Comparison of ENCODE assay signal across 9 cellular contexts in genomic region chr11:65556470-65557279, GRCh38. TPM values are rescaled to one million over a fixed set of nuclear protein-coding genes. Genes with fewer than 3 reads are reported as not detected.
A peak's percentile ranks its signal among the peaks of the same experiment; 100 is the strongest.
DNase-seq lines count a peak whose midpoint lies in the region; ATAC-seq and TF ChIP-seq lines count a peak whose summit lies in the region.
"Had no signal": no experiment of that assay in that cellular context is flagged by ENCODE, and none has a peak within 500 bp of the region (broad histone marks: within the 10 kb centered on the region; RNA-seq: fewer than 3 reads in every experiment).

No MANE protein-coding gene starts in this region.

- peak overlapping the region; percentile 95 to 99 (median 97) for H3K27ac ChIP-seq in gastrocnemius medialis

- TF ChIP-seq CTCF in fibroblast of mammary gland (conservative IDR thresholded peaks at IDR 0.05; ENCODE audit: control insufficient read depth, insufficient read depth, low read depth, low read length) (no peak), gastrocnemius medialis (IDR thresholded peaks at IDR 0.05 in 4 of 5, conservative IDR thresholded peaks at IDR 0.05 in 1 of 5) (no peak)

- peaks cover 67% of the 10 kb centered on the region for H3K4me1 Mint-ChIP-seq in activated CD4-positive, alpha-beta memory T cell treated with anti-CD3 and anti-CD28 coated beads for 36 hours (ENCODE audit: low read depth)

- peaks cover 4% of the 10 kb centered on the region for H3K36me3 Mint-ChIP-seq in activated CD4-positive, alpha-beta memory T cell treated with anti-CD3 and anti-CD28 coated beads for 36 hours

- no peak for DNase-seq in activated CD4-positive, alpha-beta memory T cell treated with anti-CD3 and anti-CD28 coated beads for 36 hours
- DNase-seq in fibroblast of mammary gland (ENCODE audit: low read depth) (no peak), gastrocnemius medialis (no peak), NCI-H1092 (lab: John Stamatoyannopoulos, UW) (no peak), NCI-H510A treated with DMSO at 0.1 percent for 48 hours (lab: John Stamatoyannopoulos, UW) (no peak)
- DNase-seq: NCI-H1092 treated with DMSO at 0.1 percent for 48 hours had no signal

- ATAC-seq in gastrocnemius medialis (no peak), HG03521 (IDR thresholded peaks at IDR 0.05; ENCODE audit: unreplicated experiment) (no peak), GM18873 (IDR thresholded peaks at IDR 0.05; ENCODE audit: low FRiP score, unreplicated experiment) (no peak)

- peak overlapping the region; percentile 84 for H3K27ac Mint-ChIP-seq in activated CD4-positive, alpha-beta memory T cell treated with anti-CD3 and anti-CD28 coated beads for 36 hours

- H3K9me3 ChIP-seq in ES-I3 (ENCODE audit: control insufficient read depth, insufficient read depth, low read length) (no peaks in the 10 kb centered on the region), gastrocnemius medialis (no peaks in the 10 kb centered on the region)

- no peaks in the 10 kb centered on the region for H3K27me3 Mint-ChIP-seq in activated CD4-positive, alpha-beta memory T cell treated with anti-CD3 and anti-CD28 coated beads for 36 hours

- H3K9ac ChIP-seq in ES-I3 (ENCODE audit: low read depth, low read length) = peak overlapping the region; percentile 34; the same call in 1 of the 2 replicates

- H3K4me3 ChIP-seq in fibroblast of mammary gland (ENCODE audit: control insufficient read depth, low read depth, low read length) (peak overlapping the region; percentile 54), gastrocnemius medialis (peak overlapping the region; percentile 47 to 70 (median 63))

- H3K4me1 ChIP-seq in ES-I3 (ENCODE audit: insufficient read depth, low read length) (peaks cover 50% of the 10 kb centered on the region), gastrocnemius medialis (peaks cover 56 to 59% of the 10 kb centered on the region in 2 donors)

- intact Hi-C loops in activated CD4-positive, alpha-beta memory T cell treated with anti-CD3 and anti-CD28 coated beads for 36 hours (cut with micrococcal nuclease) = loop anchor here (1.0 to 2.0 kb wide), 2 partner anchors 10 to 16 kb away; no protein-coding TSS in a partner anchor
- intact Hi-C loops in gastrocnemius medialis (cut with DNase I; ENCODE audit: low total_unique reads) = no loop called here

- peak overlapping the region; percentile 84 for H3K4me3 Mint-ChIP-seq in activated CD4-positive, alpha-beta memory T cell treated with anti-CD3 and anti-CD28 coated beads for 36 hours

- in situ Hi-C loops in gastrocnemius medialis (cut with MboI; ENCODE audit: low sequenced_read_pairs in 4 of 4) = no loop called here

- CTCF ChIA-PET in activated CD4-positive, alpha-beta memory T cell treated with anti-CD3 and anti-CD28 coated beads for 36 hours (lab: Charles Lee) = interaction anchor here (0.8 to 2.1 kb wide), 4 partner anchors 14 to 170 kb away, joined by 3 to 16 read pairs (median 7); partner anchors contain the start of genes FAM89B and ZNRD2

- H3K27me3 ChIP-seq in gastrocnemius medialis = no peaks in the 10 kb centered on the region

- TF ChIP-seq POLR2A in gastrocnemius medialis (IDR thresholded peaks at IDR 0.05) = no peak

- H3K36me3 ChIP-seq in ES-I3 (ENCODE audit: insufficient read depth, low read length) (no peaks in the 10 kb centered on the region), gastrocnemius medialis (no peaks in the 10 kb centered on the region)

- POLR2A ChIA-PET in activated CD4-positive, alpha-beta memory T cell treated with anti-CD3 and anti-CD28 coated beads for 36 hours (lab: Charles Lee) = interaction anchor here (1.1 to 1.4 kb wide), 2 partner anchors 9 to 10 kb away, joined by 3 to 4 read pairs; no protein-coding TSS in a partner anchor

- no peaks in the 10 kb centered on the region for H3K9me3 Mint-ChIP-seq in activated CD4-positive, alpha-beta memory T cell treated with anti-CD3 and anti-CD28 coated beads for 36 hours

RNA-seq across cellular contexts. Expression of gene LTBP3, which starts 1.5 kb away (rescaled TPM):
- 10 to 100 TPM; 60.7 to 63.3 TPM for total RNA-seq in activated CD4-positive, alpha-beta memory T cell treated with anti-CD3 and anti-CD28 coated beads for 36 hours
- total RNA-seq in gastrocnemius medialis = 10 to 100 TPM; 18.5 to 56.6 (median 35.6) TPM

RNA-seq across cellular contexts. Expression of gene ZNRD2, which starts 13.6 kb away (rescaled TPM):
- total RNA-seq in activated CD4-positive, alpha-beta memory T cell treated with anti-CD3 and anti-CD28 coated beads for 36 hours = 10 to 100 TPM; 48.1 to 51.1 TPM
- total RNA-seq in gastrocnemius medialis = 10 to 100 TPM; 54.7 to 99.4 (median 75.3) TPM

RNA-seq across cellular contexts. Expression of gene FAM89B, which starts 15.7 kb away (rescaled TPM):
- total RNA-seq in activated CD4-positive, alpha-beta memory T cell treated with anti-CD3 and anti-CD28 coated beads for 36 hours = 10 to 100 TPM; 25.3 to 28.3 TPM
- total RNA-seq in gastrocnemius medialis = 100 to 1,000 TPM in 3 of 4 donors, 10 to 100 TPM in 1; 86.6 to 154 (median 119) TPM

RNA-seq across cellular contexts. Expression of gene EHBP1L1, which starts 19.2 kb away (rescaled TPM):
- 100 to 1,000 TPM; 137 to 141 TPM for total RNA-seq in activated CD4-positive, alpha-beta memory T cell treated with anti-CD3 and anti-CD28 coated beads for 36 hours
- 100 to 1,000 TPM; 191 to 374 (median 250) TPM for total RNA-seq in gastrocnemius medialis

RNA-seq across cellular contexts. Expression of gene SCYL1, which starts 31.8 kb away (rescaled TPM):
- 10 to 100 TPM; 67.8 to 69.8 TPM for total RNA-seq in activated CD4-positive, alpha-beta memory T cell treated with anti-CD3 and anti-CD28 coated beads for 36 hours
- total RNA-seq in gastrocnemius medialis = 100 to 1,000 TPM; 120 to 162 (median 133) TPM
